Comparison of ENCODE assay signal across 10 cellular contexts in the genomic region with DNA sequence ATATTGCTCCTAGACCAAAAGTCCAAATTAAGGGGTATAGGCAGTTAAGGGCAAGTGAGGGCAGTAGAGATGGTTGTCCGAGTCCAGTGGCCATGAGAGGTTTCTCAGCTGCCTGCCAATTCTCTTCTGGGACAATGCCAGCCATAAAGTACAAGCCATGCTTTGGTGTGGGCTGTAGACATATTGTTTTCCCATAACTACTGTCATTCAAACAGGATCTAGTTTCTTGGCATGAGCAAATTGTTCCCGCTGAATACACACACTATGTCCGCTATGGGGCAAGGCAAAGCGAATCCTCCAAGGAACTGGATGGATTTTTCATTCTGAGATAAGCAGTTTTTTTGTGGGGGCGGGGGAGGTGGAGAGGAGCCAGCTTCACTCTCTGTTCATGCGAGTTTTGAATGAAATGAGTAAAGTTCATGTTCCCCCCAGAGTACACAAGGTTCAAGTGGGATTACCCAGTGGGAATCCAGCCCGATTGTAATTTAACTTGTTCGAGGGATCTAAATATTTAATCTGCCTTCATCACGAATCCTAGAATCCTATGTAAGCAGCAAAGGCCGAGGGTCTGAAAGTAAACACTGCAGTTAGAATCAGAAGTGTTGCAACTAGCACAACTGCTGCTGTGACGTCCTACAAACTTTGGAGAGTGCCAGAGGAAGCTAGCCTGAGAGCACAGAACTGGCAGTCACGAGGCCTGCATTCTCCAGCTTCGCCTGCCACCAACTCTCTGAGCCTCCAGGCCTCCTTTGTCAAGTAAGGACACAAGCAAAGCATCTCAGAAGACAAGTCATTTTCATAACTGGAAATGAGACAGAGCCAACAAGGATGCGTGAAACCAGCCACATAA.
DNase-seq lines count a peak whose midpoint lies in the region; ATAC-seq and TF ChIP-seq lines count a peak whose summit lies in the region.
"Had no signal": no experiment of that assay in that cellular context is flagged by ENCODE, and none has a peak within 500 bp of the region (broad histone marks: within the 10 kb centered on the region; RNA-seq: fewer than 3 reads in every experiment).

No MANE protein-coding gene starts in this region.

- no peak for ATAC-seq in GM18867 (IDR thresholded peaks at IDR 0.05; ENCODE audit: unreplicated experiment)

- H3K9me3 Mint-ChIP-seq in Calu3 (ENCODE audit: low read depth, unreplicated experiment), result peaks cover 4% of the 10 kb centered on the region
- H3K9me3 Mint-ChIP-seq: stimulated activated naive CD8-positive, alpha-beta T cell treated with anti-CD3 and anti-CD28 coated beads, Interleukin-15, Interleukin-2, amounts not matched to agents 100 ng/mL and 50 ng/mL, for 24 hours had no signal

- H3K27me3 ChIP-seq in vagina, result no peaks in the 10 kb centered on the region

- H3K4me1 ChIP-seq in vagina, result peaks cover 68% of the 10 kb centered on the region

- no peak overlapping the region for H3K27ac Mint-ChIP-seq in Calu3 (ENCODE audit: unreplicated experiment)
- H3K27ac Mint-ChIP-seq: stimulated activated naive CD8-positive, alpha-beta T cell treated with anti-CD3 and anti-CD28 coated beads, Interleukin-15, Interleukin-2, amounts not matched to agents 100 ng/mL and 50 ng/mL, for 24 hours had no signal

- H3K27ac ChIP-seq in vagina, result peak overlapping the region; percentile 84

- peak overlapping the region in 1 of 2 donors; percentile 20 for H3K4me3 ChIP-seq in vagina

- no peaks in the 10 kb centered on the region for H3K27me3 Mint-ChIP-seq in Calu3 (ENCODE audit: unreplicated experiment)
- H3K27me3 Mint-ChIP-seq: stimulated activated naive CD8-positive, alpha-beta T cell treated with anti-CD3 and anti-CD28 coated beads, Interleukin-15, Interleukin-2, amounts not matched to agents 100 ng/mL and 50 ng/mL, for 24 hours had no signal

- no peaks in the 10 kb centered on the region for H3K36me3 ChIP-seq in vagina

- TF ChIP-seq CTCF in vagina (IDR thresholded peaks at IDR 0.05) (no peak), Calu3 (IDR thresholded peaks at IDR 0.05; ENCODE audit: unreplicated experiment) (no peak)

- intact Hi-C loops in vagina (cut with DNase I), result loop anchor here (10.0 kb wide), 2 partner anchors 69 to 239 kb away; a partner anchor contains a TSS
- intact Hi-C loops in Calu3 (cut with micrococcal nuclease; ENCODE audit: unreplicated experiment), result no loop called here

- H3K4me1 Mint-ChIP-seq in Calu3 (ENCODE audit: low read depth, unreplicated experiment), result no peaks in the 10 kb centered on the region

- no peak overlapping the region for H3K4me3 Mint-ChIP-seq in Calu3 (ENCODE audit: low read depth, unreplicated experiment)
- H3K4me3 Mint-ChIP-seq: stimulated activated naive CD8-positive, alpha-beta T cell treated with anti-CD3 and anti-CD28 coated beads, Interleukin-15, Interleukin-2, amounts not matched to agents 100 ng/mL and 50 ng/mL, for 24 hours had no signal

- no peaks in the 10 kb centered on the region for H3K9me3 ChIP-seq in vagina

- no peak for TF ChIP-seq POLR2A in vagina (IDR thresholded peaks at IDR 0.05)

- BruUV-seq in Calu3 (replicated peaks; lab: Mats Ljungman, UMichigan), result no TSS peak

- H3K36me3 Mint-ChIP-seq in Calu3 (ENCODE audit: insufficient read depth, unreplicated experiment), result no peaks in the 10 kb centered on the region

- CTCF ChIA-PET in Calu3 (lab: Charles Lee), result no interaction called here

- peak; percentile 9 for DNase-seq in stimulated activated CD4-positive, alpha-beta T cell treated with anti-CD3 and anti-CD28 coated beads, Interleukin-1b, Interleukin-23, amount 100 ng/mL, for 48 hours
- no peak for DNase-seq in stimulated activated CD4-positive, alpha-beta T cell treated with anti-CD3 and anti-CD28 coated beads, Interleukin-4, amount 100 ng/mL, for 4 hours
- DNase-seq in fibroblast of gingiva (ENCODE audit: low read depth) (peak; percentile 98), myocyte (ENCODE audit: low read depth) (peak; percentile 87), vagina (ENCODE audit: extremely low spot score in 2 of 2) (peak in 1 of 2 donors; percentile 95), NCI-H2107 treated with DMSO at 0.1 percent for 48 hours (lab: John Stamatoyannopoulos, UW; ENCODE audit: unreplicated experiment) (no peak), Calu3 (no peak)
- DNase-seq: NCI-H2171 treated with DMSO at 0.1 percent for 48 hours had no signal

Comparison
In these comparisons a context has a peak if more than half of its experiments do, and no peak if none do; other contexts are left out.
1. DNase-seq: peak in stimulated activated CD4-positive, alpha-beta T cell treated with anti-CD3 and anti-CD28 coated beads, Interleukin-1b, Interleukin-23, amount 100 ng/mL, for 48 hours (single experiment), fibroblast of gingiva (single experiment) and myocyte (single experiment); none in stimulated activated CD4-positive, alpha-beta T cell treated with anti-CD3 and anti-CD28 coated beads, Interleukin-4, amount 100 ng/mL, for 4 hours (0 of 2), NCI-H2107 treated with DMSO at 0.1 percent for 48 hours (single experiment) and Calu3 (single experiment).